12 cellular contexts compared by ENCODE assay signal in the genomic region with DNA sequence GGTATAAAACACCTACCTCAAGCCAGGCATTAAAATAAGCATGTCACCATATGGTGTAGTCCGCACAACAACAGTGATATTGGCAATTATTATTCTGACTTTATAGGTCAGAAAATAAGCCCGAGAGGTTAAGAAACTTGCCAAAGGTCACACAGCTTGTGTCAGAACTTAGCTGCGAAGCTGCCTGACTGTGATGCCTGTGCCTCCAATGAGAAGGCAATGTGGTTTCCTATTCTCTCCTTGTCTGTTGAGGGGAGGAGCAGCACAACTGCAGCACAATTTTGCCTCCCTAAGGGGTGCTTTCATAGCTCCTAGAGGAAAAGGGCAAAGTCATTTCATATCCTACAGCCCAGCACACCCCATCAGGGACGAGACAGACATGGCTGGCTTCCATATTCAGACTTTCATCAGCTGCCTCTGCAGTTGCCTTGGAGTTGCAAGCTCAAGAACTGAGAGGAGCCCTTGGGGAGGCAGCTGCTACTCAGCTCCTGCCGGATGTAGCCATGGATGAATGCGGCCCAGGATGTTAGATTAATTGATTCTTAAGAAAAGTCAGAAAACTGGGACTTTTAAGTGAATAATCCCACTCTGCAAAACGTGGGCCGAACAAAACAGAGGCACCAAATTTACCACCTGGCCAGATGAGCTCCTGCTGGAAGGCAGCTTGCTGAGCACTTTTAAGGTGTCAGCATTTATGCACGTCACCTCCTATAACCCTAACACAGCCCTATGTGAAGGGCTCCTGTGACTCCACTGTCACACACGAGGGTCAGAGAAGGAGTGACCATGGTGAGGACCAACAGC. TPM values are rescaled to one million over a fixed set of nuclear protein-coding genes. Genes with fewer than 3 reads are reported as not detected.
DNase-seq lines count a peak whose midpoint lies in the region; ATAC-seq and TF ChIP-seq lines count a peak whose summit lies in the region.
"Had no signal": no experiment of that assay in that cellular context is flagged by ENCODE, and none has a peak within 500 bp of the region (broad histone marks: within the 10 kb centered on the region; RNA-seq: fewer than 3 reads in every experiment).

No MANE protein-coding gene starts in this region.

- no peak overlapping the region for H3K27ac ChIP-seq in CD4-positive, alpha-beta memory T cell (ENCODE audit: low read depth, low read length)
- H3K27ac ChIP-seq: lower lobe of right lung, SK-N-MC, upper lobe of right lung had no signal

- no peaks in the 10 kb centered on the region for H3K27me3 ChIP-seq in CD4-positive, alpha-beta memory T cell (ENCODE audit: insufficient read depth, low read length)
- H3K27me3 ChIP-seq: upper lobe of right lung had no signal

- in situ Hi-C loops in astrocyte of the spinal cord (cut with HindIII; ENCODE audit: low sequenced_read_pairs), result no loop called here

- DNase-seq in CD4-positive, alpha-beta memory T cell, result no peak
- peak; percentile 9 for DNase-seq in astrocyte of the spinal cord (ENCODE audit: low read depth, low spot score)
- peak in 1 of 10 donors; percentile 10 for DNase-seq in naive thymus-derived CD8-positive, alpha-beta T cell
- no peak for DNase-seq in osteocyte (ENCODE audit: extremely low spot score, unreplicated experiment)
- no peak for DNase-seq in stimulated activated CD4-positive, alpha-beta T cell treated with anti-CD3 and anti-CD28 coated beads, Interleukin-4, amount 100 ng/mL, for 24 hours
- no peak for DNase-seq in GM10266 (ENCODE audit: extremely low spot score)
- no peak for DNase-seq in LoVo (ENCODE audit: low spot score)
- DNase-seq: lower lobe of right lung, NCI-H187 treated with DMSO at 0.1 percent for 48 hours, upper lobe of right lung had no signal

- H3K4me3 Mint-ChIP-seq in CD4-positive, alpha-beta memory T cell, result peak overlapping the region; percentile 4 to 90 (median 82)
- peak overlapping the region in 1 of 4 donors; percentile 79 for H3K4me3 Mint-ChIP-seq in IgD-negative memory B cell
- peak overlapping the region in 9 of 10 donors; percentile 30 to 88 (median 72) for H3K4me3 Mint-ChIP-seq in naive thymus-derived CD8-positive, alpha-beta T cell
- no peak overlapping the region for H3K4me3 Mint-ChIP-seq in osteocyte (ENCODE audit: unreplicated experiment)

- H3K36me3 ChIP-seq in CD4-positive, alpha-beta memory T cell (ENCODE audit: insufficient read depth, low read length), result no peaks in the 10 kb centered on the region
- H3K36me3 ChIP-seq: upper lobe of right lung had no signal

- POLR2A ChIA-PET in CD4-positive, alpha-beta memory T cell (lab: Charles Lee; ENCODE audit: partially characterized antibody), result interaction anchor here (0.6 to 2.7 kb wide), 4 partner anchors 12 to 477 kb away, joined by 3 to 12 read pairs (median 4); no protein-coding TSS in a partner anchor
- POLR2A ChIA-PET in naive thymus-derived CD8-positive, alpha-beta T cell (lab: Charles Lee), result interaction anchor here (0.6 to 1.9 kb wide), 4 partner anchors 17 to 477 kb away, joined by 3 to 5 read pairs (median 3); no protein-coding TSS in a partner anchor

- CTCF ChIA-PET in CD4-positive, alpha-beta memory T cell (lab: Charles Lee; ENCODE audit: partially characterized antibody), result interaction anchor here (0.6 to 6.8 kb wide), 51 partner anchors 8 to 501 kb away, joined by 3 to 190 read pairs (median 4); partner anchors contain the start of gene MYO5A

- H3K4me1 ChIP-seq in CD4-positive, alpha-beta memory T cell (ENCODE audit: insufficient read depth, low read length), result peaks cover 22% of the 10 kb centered on the region

- ATAC-seq in naive thymus-derived CD8-positive, alpha-beta T cell, result no peak

- intact Hi-C loops in CD4-positive, alpha-beta memory T cell (cut with micrococcal nuclease), result loop anchor here (1.0 to 10.0 kb wide), 5 partner anchors 74 to 478 kb away; partner anchors contain the start of gene ARPP19

- H3K4me3 ChIP-seq in CD4-positive, alpha-beta memory T cell (ENCODE audit: low read length in 2 of 2), result no peak overlapping the region
- H3K4me3 ChIP-seq in astrocyte of the spinal cord (ENCODE audit: low read depth, low read length), result no peak overlapping the region
- H3K4me3 ChIP-seq: lower lobe of right lung, upper lobe of right lung had no signal

- peaks cover 16 to 34% (median 26%) of the 10 kb centered on the region in 4 donors for H3K4me1 Mint-ChIP-seq in CD4-positive, alpha-beta memory T cell
- H3K4me1 Mint-ChIP-seq in IgD-negative memory B cell, result peaks cover 30 to 34% (median 33%) of the 10 kb centered on the region in 3 donors
- peaks cover 13 to 48% (median 23%) of the 10 kb centered on the region in 4 donors for H3K4me1 Mint-ChIP-seq in naive thymus-derived CD8-positive, alpha-beta T cell
- peaks cover 68% of the 10 kb centered on the region for H3K4me1 Mint-ChIP-seq in osteocyte (ENCODE audit: unreplicated experiment)

- peak overlapping the region in 3 of 7 donors; percentile 41 to 86 (median 48) for H3K27ac Mint-ChIP-seq in CD4-positive, alpha-beta memory T cell
- H3K27ac Mint-ChIP-seq in IgD-negative memory B cell, result peak overlapping the region in 2 of 3 donors; percentile 82 to 89
- peak overlapping the region in 3 of 10 donors; percentile 28 to 72 (median 41) for H3K27ac Mint-ChIP-seq in naive thymus-derived CD8-positive, alpha-beta T cell
- no peak overlapping the region for H3K27ac Mint-ChIP-seq in osteocyte (ENCODE audit: unreplicated experiment)

- H3K9me3 Mint-ChIP-seq in CD4-positive, alpha-beta memory T cell, result peaks cover 0 to 4% (median 0%) of the 10 kb centered on the region in 8 donors
- H3K9me3 Mint-ChIP-seq in IgD-negative memory B cell, result no peaks in the 10 kb centered on the region
- no peaks in the 10 kb centered on the region for H3K9me3 Mint-ChIP-seq in naive thymus-derived CD8-positive, alpha-beta T cell
- no peaks in the 10 kb centered on the region for H3K9me3 Mint-ChIP-seq in osteocyte (ENCODE audit: unreplicated experiment)

- no peaks in the 10 kb centered on the region for H3K9me3 ChIP-seq in CD4-positive, alpha-beta memory T cell (ENCODE audit: control insufficient read depth in 1 of 2, low read length in 2 of 2)
- H3K9me3 ChIP-seq: lower lobe of right lung, upper lobe of right lung had no signal

- TF ChIP-seq CTCF in astrocyte of the spinal cord (IDR thresholded peaks at IDR 0.05; ENCODE audit: low read depth, low read length), result no peak
- TF ChIP-seq CTCF in osteocyte (IDR thresholded peaks at IDR 0.05), result no peak
- TF ChIP-seq CTCF in GM10266 (IDR thresholded peaks at IDR 0.05; ENCODE audit: control insufficient read depth, insufficient read depth, low read depth, missing control alignments), result no peak

- no peaks in the 10 kb centered on the region for H3K27me3 Mint-ChIP-seq in CD4-positive, alpha-beta memory T cell
- H3K27me3 Mint-ChIP-seq in IgD-negative memory B cell (no peaks in the 10 kb centered on the region), osteocyte (ENCODE audit: unreplicated experiment) (no peaks in the 10 kb centered on the region)
- H3K27me3 Mint-ChIP-seq in naive thymus-derived CD8-positive, alpha-beta T cell, result no peaks in the 10 kb centered on the region

- H3K36me3 Mint-ChIP-seq in CD4-positive, alpha-beta memory T cell, result no peaks in the 10 kb centered on the region
- H3K36me3 Mint-ChIP-seq in IgD-negative memory B cell (peaks cover 3% of the 10 kb centered on the region), osteocyte (ENCODE audit: unreplicated experiment) (no peaks in the 10 kb centered on the region)
- H3K36me3 Mint-ChIP-seq in naive thymus-derived CD8-positive, alpha-beta T cell, result no peaks in the 10 kb centered on the region

RNA-seq across cellular contexts. Expression of gene MYO5C, which starts 38.5 kb away (rescaled TPM):
- under 1 TPM; 0.19 to 0.29 TPM for total RNA-seq in CD4-positive, alpha-beta memory T cell
- under 1 TPM in 1 of 2 donors, not detected in 1; 0.29 TPM for polyA plus RNA-seq in CD4-positive, alpha-beta memory T cell
- 0.88 TPM for polyA plus RNA-seq in IgD-negative memory B cell
- under 1 TPM; 0.10 to 0.19 TPM for total RNA-seq in naive thymus-derived CD8-positive, alpha-beta T cell
- polyA plus RNA-seq in naive thymus-derived CD8-positive, alpha-beta T cell, result under 1 TPM; 0.13 to 0.51 (median 0.22) TPM
- total RNA-seq in osteocyte, result 2.7 and 4.0 TPM in 2 replicates
